ENCODE assay signal across 16 cellular contexts in the genomic region with DNA sequence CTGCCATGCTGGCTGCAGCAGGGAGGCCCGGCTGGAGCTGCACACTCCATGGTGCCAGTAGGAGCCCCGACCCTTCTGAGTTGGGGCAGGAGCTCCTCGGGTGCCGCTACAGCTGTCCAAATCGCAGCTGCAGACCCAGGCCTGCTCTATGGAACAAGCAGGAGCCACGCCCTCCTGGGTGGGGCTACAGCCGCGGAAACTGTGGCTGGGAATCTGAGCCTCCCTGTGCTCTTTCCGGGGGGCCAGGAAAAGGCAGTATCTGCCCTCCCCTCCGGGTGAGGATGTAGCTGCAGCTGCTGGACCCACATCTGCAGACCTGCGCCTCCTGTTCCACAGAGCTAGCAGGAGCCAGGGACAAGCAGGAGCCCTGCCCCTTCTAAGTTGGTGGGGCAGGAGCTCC.
DNase-seq lines count a peak whose midpoint lies in the region; ATAC-seq and TF ChIP-seq lines count a peak whose summit lies in the region.
"Had no signal": no experiment of that assay in that cellular context is flagged by ENCODE, and none has a peak within 500 bp of the region (broad histone marks: within the 10 kb centered on the region; RNA-seq: fewer than 3 reads in every experiment).

No MANE protein-coding gene starts in this region.

- H3K27ac Mint-ChIP-seq in WTC11 (no peak overlapping the region), neural progenitor cell (no peak overlapping the region)
- H3K27ac Mint-ChIP-seq: CD4-positive, alpha-beta T cell had no signal

- no peak overlapping the region for H3K4me2 ChIP-seq in neural progenitor cell
- H3K4me2 ChIP-seq: A549 had no signal

- H3K27ac ChIP-seq in neural progenitor cell: no peak overlapping the region
- H3K27ac ChIP-seq: 22Rv1, A549, C4-2B, GM23248, HL-60 had no signal

- no peaks in the 10 kb centered on the region for H3K4me1 Mint-ChIP-seq in WTC11
- no peaks in the 10 kb centered on the region for H3K4me1 Mint-ChIP-seq in neural progenitor cell

- intact Hi-C loops in head of caudate nucleus (cut with DNase I): no loop called here

- peak overlapping the region; percentile 26 for H2AFZ ChIP-seq in neural progenitor cell (replicated peaks)
- H2AFZ ChIP-seq: GM23248 had no signal

- peaks cover 10% of the 10 kb centered on the region for H3K9me3 Mint-ChIP-seq in WTC11
- H3K9me3 Mint-ChIP-seq in neural progenitor cell: peaks cover 3% of the 10 kb centered on the region
- H3K9me3 Mint-ChIP-seq: CD4-positive, alpha-beta T cell had no signal

- no peaks in the 10 kb centered on the region for H4K20me1 ChIP-seq in neural progenitor cell (ENCODE audit: low read depth)

- CTCF ChIA-PET in WTC11 (lab: Charles Lee): no interaction called here

- TF ChIP-seq CTCF in WTC11 (IDR thresholded peaks at IDR 0.05) (no peak), neural progenitor cell (IDR thresholded peaks at IDR 0.05) (no peak)

- H3K4me3 Mint-ChIP-seq in WTC11 (no peak overlapping the region), neural progenitor cell (no peak overlapping the region)
- H3K4me3 Mint-ChIP-seq: CD4-positive, alpha-beta T cell had no signal

- H3K36me3 Mint-ChIP-seq in WTC11: no peaks in the 10 kb centered on the region
- no peaks in the 10 kb centered on the region for H3K36me3 Mint-ChIP-seq in neural progenitor cell

- no peaks in the 10 kb centered on the region for H3K27me3 Mint-ChIP-seq in WTC11 (ENCODE audit: low read depth)
- no peaks in the 10 kb centered on the region for H3K27me3 Mint-ChIP-seq in neural progenitor cell (ENCODE audit: insufficient read depth, low read depth)
- H3K27me3 Mint-ChIP-seq: CD4-positive, alpha-beta T cell had no signal

- H3K9ac ChIP-seq in neural progenitor cell: no peak overlapping the region
- H3K9ac ChIP-seq: GM23248 had no signal

- POLR2A ChIA-PET in WTC11 (lab: Charles Lee): no interaction called here

- no peaks in the 10 kb centered on the region for H3K27me3 ChIP-seq in neural progenitor cell

- DNase-seq in NCI-H748 (lab: John Stamatoyannopoulos, UW; ENCODE audit: unreplicated experiment) (peak; percentile 26), NCI-H748 treated with DMSO at 0.1 percent for 48 hours (lab: John Stamatoyannopoulos, UW) (no peak), WTC11 (ENCODE audit: low spot score) (no peak), neural progenitor cell (ENCODE audit: low spot score) (no peak), cerebellar cortex (ENCODE audit: low spot score) (no peak), head of caudate nucleus (no peak), activated gamma-delta T cell treated with Interleukin-2 at 50 U/mL for 16 hours (no peak)
- DNase-seq: AML-193; Caco-2; CD4-positive, alpha-beta T cell; GM23248; HCEC 1CT had no signal

- H3K36me3 ChIP-seq in neural progenitor cell: no peaks in the 10 kb centered on the region

- H3K4me3 ChIP-seq in neural progenitor cell: no peak overlapping the region
- H3K4me3 ChIP-seq: A549, GM23248 had no signal

- no peaks in the 10 kb centered on the region for H3F3A ChIP-seq in neural progenitor cell (ENCODE audit: low read depth)

- no peaks in the 10 kb centered on the region for H3K4me1 ChIP-seq in neural progenitor cell
- H3K4me1 ChIP-seq: A549, Caco-2 had no signal

- H3K9me3 ChIP-seq in neural progenitor cell (ENCODE audit: low read depth): no peaks in the 10 kb centered on the region
- H3K9me3 ChIP-seq: A549, Caco-2 had no signal

- peak; percentile 50; the same call in 1 of the 2 replicates for ATAC-seq in WTC11
- ATAC-seq: A549 had no signal

- H3K79me2 ChIP-seq in neural progenitor cell (ENCODE audit: low read depth): no peaks in the 10 kb centered on the region

TF ChIP-seq in WTC11, 78 proteins besides CTCF, POLR2A, EP300 and RAD21:
- TF ChIP-seq GTF2I (CRISPR knock-in tag; conservative IDR thresholded peaks at IDR 0.05): no peak
- TF ChIP-seq ESRRA (CRISPR knock-in tag; IDR thresholded peaks at IDR 0.05; ENCODE audit: borderline replicate concordance): no peak
- no peak for TF ChIP-seq MYBL2 (CRISPR knock-in tag; IDR thresholded peaks at IDR 0.05)
- no peak for TF ChIP-seq AR (CRISPR knock-in tag; IDR thresholded peaks at IDR 0.05)
- TF ChIP-seq ZNF138 (CRISPR knock-in tag; conservative IDR thresholded peaks at IDR 0.05): no peak
- TF ChIP-seq FOXJ3 (CRISPR knock-in tag; IDR thresholded peaks at IDR 0.05; ENCODE audit: borderline replicate concordance): no peak
- no peak for TF ChIP-seq CREB1 (CRISPR knock-in tag; IDR thresholded peaks at IDR 0.05)
- TF ChIP-seq GABPB1 (CRISPR knock-in tag; IDR thresholded peaks at IDR 0.05): no peak
- no peak for TF ChIP-seq ZNF423 (CRISPR knock-in tag; IDR thresholded peaks at IDR 0.05)
- TF ChIP-seq HMGA2 (CRISPR knock-in tag; IDR thresholded peaks at IDR 0.05): no peak
TF ChIP-seq in WTC11: peak in this region for 0.
